Comparison of ENCODE assay signal across 17 cellular contexts in the genomic region with DNA sequence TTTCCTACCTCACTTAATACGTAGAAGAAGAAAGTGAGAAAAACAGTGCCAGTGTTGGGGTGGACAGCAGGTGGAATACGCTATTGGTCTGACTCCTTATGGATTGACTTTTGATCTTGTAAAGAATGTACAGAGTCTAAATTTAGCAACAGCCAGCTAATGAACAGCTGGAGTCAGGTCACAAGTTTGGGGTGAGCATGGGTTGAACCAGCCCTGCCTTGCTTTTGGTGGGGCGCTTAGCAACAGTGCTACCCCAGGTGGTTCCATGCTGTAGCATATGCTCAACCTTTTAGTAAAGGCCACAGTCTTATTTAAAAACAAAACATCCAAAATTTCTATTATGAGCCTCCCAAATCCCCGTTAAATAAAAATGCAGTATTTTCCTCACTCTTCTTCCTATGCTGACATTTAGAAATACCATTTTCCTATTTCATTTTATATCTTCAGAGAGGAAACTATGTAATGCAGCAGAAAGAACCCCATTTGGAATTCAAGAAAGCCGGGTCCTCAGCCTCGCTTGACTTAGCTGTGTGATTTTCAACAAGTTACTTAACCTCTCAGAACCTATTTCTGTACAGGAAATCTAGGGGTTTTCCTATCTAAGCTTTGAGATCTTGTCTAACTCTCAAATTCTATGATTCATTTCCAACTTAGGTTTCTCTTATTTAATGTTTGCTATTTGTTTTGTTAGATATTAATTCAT.
A peak's percentile ranks its signal among the peaks of the same experiment; 100 is the strongest.
DNase-seq lines count a peak whose midpoint lies in the region; ATAC-seq, FAIRE-seq and TF ChIP-seq lines count a peak whose summit lies in the region.
"Had no signal": no experiment of that assay in that cellular context is flagged by ENCODE, and none has a peak within 500 bp of the region (broad histone marks: within the 10 kb centered on the region; RNA-seq: fewer than 3 reads in every experiment).

No MANE protein-coding gene starts in this region.

- FAIRE-seq in RCC 7860 (lab: Jason Lieb, UNC): no peak
- FAIRE-seq: A204.1 had no signal

- H3K4me1 Mint-ChIP-seq in activated naive CD8-positive, alpha-beta T cell treated with anti-CD3 and anti-CD28 coated beads for 36 hours: peaks cover 52% of the 10 kb centered on the region
- peaks cover 26% of the 10 kb centered on the region for H3K4me1 Mint-ChIP-seq in nephron

- H3K4me3 Mint-ChIP-seq in activated naive CD8-positive, alpha-beta T cell treated with anti-CD3 and anti-CD28 coated beads for 36 hours: no peak overlapping the region
- no peak overlapping the region for H3K4me3 Mint-ChIP-seq in nephron

- H3K27me3 Mint-ChIP-seq in activated naive CD8-positive, alpha-beta T cell treated with anti-CD3 and anti-CD28 coated beads for 36 hours: no peaks in the 10 kb centered on the region
- no peaks in the 10 kb centered on the region for H3K27me3 Mint-ChIP-seq in nephron (ENCODE audit: low read depth)

- no peak for DNase-seq in activated CD4-positive, CD25-positive, alpha-beta regulatory T cell (lab: John Stamatoyannopoulos, UW)
- no peak for DNase-seq in activated naive CD8-positive, alpha-beta T cell treated with anti-CD3 and anti-CD28 coated beads for 36 hours
- DNase-seq in NCI-H1417 (lab: John Stamatoyannopoulos, UW) (no peak), RCC 7860 (ENCODE audit: low spot score) (no peak), KG1 (lab: John Stamatoyannopoulos, UW) (no peak)
- DNase-seq: activated CD4-positive, CD25-positive, alpha-beta regulatory T cell treated with anti-CD3 and anti-CD28 coated beads, Interleukin-2, amount 50 U/mL, for 72 hours; activated gamma-delta T cell treated with Interleukin-2 at 50 U/mL for 16 hours; GF-D8; NCI-H1694; NCI-H510A treated with DMSO at 0.1 percent for 48 hours; occipital lobe; stomach had no signal

- peak; percentile 55 to 61 for ATAC-seq in activated CD4-positive, CD25-positive, alpha-beta regulatory T cell treated with anti-CD3 and anti-CD28 coated beads, Interleukin-2, amount 50 U/mL, for 24 hours
- ATAC-seq in HG02610 (IDR thresholded peaks at IDR 0.05; ENCODE audit: unreplicated experiment): peak; percentile 56
- ATAC-seq: Panc1 had no signal

- peak overlapping the region; percentile 82 for H3K27ac Mint-ChIP-seq in activated naive CD8-positive, alpha-beta T cell treated with anti-CD3 and anti-CD28 coated beads for 36 hours
- H3K27ac Mint-ChIP-seq in nephron: peak overlapping the region in 2 of 3 experiments; percentile 40 to 89

- no peaks in the 10 kb centered on the region for H3K9me3 Mint-ChIP-seq in activated naive CD8-positive, alpha-beta T cell treated with anti-CD3 and anti-CD28 coated beads for 36 hours
- H3K9me3 Mint-ChIP-seq in nephron: no peaks in the 10 kb centered on the region

- H3K36me3 Mint-ChIP-seq in activated naive CD8-positive, alpha-beta T cell treated with anti-CD3 and anti-CD28 coated beads for 36 hours: peaks cover 3% of the 10 kb centered on the region
- H3K36me3 Mint-ChIP-seq in nephron (ENCODE audit: low read depth): no peaks in the 10 kb centered on the region

- no peak for TF ChIP-seq CTCF in nephron (IDR thresholded peaks at IDR 0.05; ENCODE audit: unreplicated experiment in 3 of 3)
